9 cellular contexts compared by ENCODE assay signal in genomic region chr9:123998970-123999621, GRCh38. TPM values are rescaled to one million over a fixed set of nuclear protein-coding genes. Genes with fewer than 3 reads are reported as not detected.
DNase-seq lines count a peak whose midpoint lies in the region; ATAC-seq, FAIRE-seq and TF ChIP-seq lines count a peak whose summit lies in the region.
"Had no signal": no experiment of that assay in that cellular context is flagged by ENCODE, and none has a peak within 500 bp of the region (broad histone marks: within the 10 kb centered on the region; RNA-seq: fewer than 3 reads in every experiment).

No MANE protein-coding gene starts in this region.

- H3K9ac ChIP-seq in K562 (ENCODE audit: insufficient read depth in 1 of 2, low read depth in 2 of 2, low read length in 2 of 2) (no peak overlapping the region), neural progenitor cell (no peak overlapping the region)

- CTCF ChIA-PET in HEK293T (lab: Yijun Ruan, JAX) (no interaction called here), K562 (lab: Yijun Ruan, JAX; ENCODE audit: low intra/inter-chr PET ratio) (no interaction called here)

- no peaks in the 10 kb centered on the region for H3K9me3 ChIP-seq in K562 (replicated peaks; ENCODE audit: control insufficient read depth, insufficient read depth, low read depth, low read length)
- no peaks in the 10 kb centered on the region for H3K9me3 ChIP-seq in neural progenitor cell (ENCODE audit: low read depth)

- peaks cover 88% of the 10 kb centered on the region for H3K27me3 Mint-ChIP-seq in neural progenitor cell (ENCODE audit: insufficient read depth, low read depth)

- POLR2A ChIA-PET in HEK293T (lab: Yijun Ruan, JAX) (no interaction called here), K562 (lab: Yijun Ruan, JAX) (interaction anchor here (1.2 kb wide), 1 partner anchor 14 kb away, joined by 6 read pairs; no protein-coding TSS in a partner anchor)

- H3K79me2 ChIP-seq in K562 (ENCODE audit: control insufficient read depth, insufficient read depth, low read length) (no peaks in the 10 kb centered on the region), neural progenitor cell (ENCODE audit: low read depth) (peaks cover 27% of the 10 kb centered on the region)

- H3K36me3 Mint-ChIP-seq in neural progenitor cell: no peaks in the 10 kb centered on the region

- H3K27ac Mint-ChIP-seq in neural progenitor cell: no peak overlapping the region

- H3K4me2 ChIP-seq in K562 (ENCODE audit: insufficient read depth, low read length) (no peak overlapping the region), neural progenitor cell (peak overlapping the region; percentile 99)

- ATAC-seq in K562 (no peak), HG03135 (IDR thresholded peaks at IDR 0.05; ENCODE audit: unreplicated experiment) (no peak)

- no peak for FAIRE-seq in K562 (lab: Jason Lieb, UNC)
- FAIRE-seq: colon had no signal

- H2AFZ ChIP-seq in K562 (ENCODE audit: low read depth, low read length) (no peak overlapping the region), neural progenitor cell (replicated peaks) (peak overlapping the region; percentile 82)

- no peak for TF ChIP-seq EP300 in K562 (IDR thresholded peaks at IDR 0.05; ENCODE audit: low read length)

- intact Hi-C loops in K562 (cut with micrococcal nuclease): no loop called here

- no peak for TF ChIP-seq POLR2A in K562 (conservative IDR thresholded peaks at IDR 0.05)

- in situ Hi-C loops in K562 (cut with MboI) (no loop called here), KBM-7 (cut with MboI; ENCODE audit: low pct_unique_long_range_greater_than_20kb, low sequenced_read_pairs) (no loop called here)

- H4K20me1 ChIP-seq in K562 (replicated peaks; ENCODE audit: control insufficient read depth, insufficient read depth, low read length) (peaks cover 7% of the 10 kb centered on the region), neural progenitor cell (ENCODE audit: low read depth) (peaks cover 33% of the 10 kb centered on the region)

- peaks cover 41% of the 10 kb centered on the region for H3K4me1 Mint-ChIP-seq in neural progenitor cell

- H3K27ac ChIP-seq in K562 (ENCODE audit: extremely low read depth, low read depth, low read length) (no peak overlapping the region), neural progenitor cell (no peak overlapping the region)

- no peaks in the 10 kb centered on the region for H3K36me3 ChIP-seq in K562 (ENCODE audit: control insufficient read depth, insufficient read depth, low read length)
- H3K36me3 ChIP-seq in neural progenitor cell: no peaks in the 10 kb centered on the region

- TF ChIP-seq CTCF in K562 (IDR thresholded peaks at IDR 0.05 in 2 of 3, conservative IDR thresholded peaks at IDR 0.05 in 1 of 3; ENCODE audit: insufficient read depth in 2 of 3, low read depth in 1 of 3, low read length in 3 of 3) (no peak), neural progenitor cell (IDR thresholded peaks at IDR 0.05) (no peak)

- H3K4me1 ChIP-seq in K562 (replicated peaks in 1 of 2; ENCODE audit: control insufficient read depth in 2 of 2, insufficient read depth in 2 of 2, low read length in 2 of 2) (peaks cover 0 to 11% of the 10 kb centered on the region in 2 experiments; a peak in 2 of 5 replicates), neural progenitor cell (peaks cover 66% of the 10 kb centered on the region)

- no peaks in the 10 kb centered on the region for H3K9me1 ChIP-seq in K562 (ENCODE audit: control insufficient read depth, insufficient read depth, low read length)

- H3K9me3 Mint-ChIP-seq in neural progenitor cell: peaks cover 6% of the 10 kb centered on the region

- H3K4me3 ChIP-seq in K562 (no peak overlapping the region), neural progenitor cell (peak overlapping the region; percentile 80)

- TF ChIP-seq RAD21 in K562 (CRISPR knock-in tag; conservative IDR thresholded peaks at IDR 0.05 in 1 of 2, IDR thresholded peaks at IDR 0.05 in 1 of 2): no peak

- peak; percentile 19 for DNase-seq in COLO668 (lab: John Stamatoyannopoulos, UW; ENCODE audit: unreplicated experiment)
- peak; percentile 27 for DNase-seq in HEK293T (ENCODE audit: extremely low spot score)
- DNase-seq in K562 (ENCODE audit: extremely low read depth in 1 of 4, low spot score in 3 of 4): no peak
- peak; percentile 55 for DNase-seq in neural progenitor cell (ENCODE audit: low spot score)
- no peak for DNase-seq in activated CD4-positive, CD25-positive, alpha-beta regulatory T cell treated with anti-CD3 and anti-CD28 coated beads, Interleukin-2, amount 50 U/mL, for 72 hours
- no peak for DNase-seq in KBM-7
- DNase-seq in activated CD4-positive, alpha-beta T cell treated with anti-CD3 and anti-CD28 coated beads, Interleukin-2, amount 50 U/mL, for 4 hours: no peak

- BruUV-seq in K562 (replicated peaks; lab: Mats Ljungman, UMichigan): no TSS peak

- 5% methylated on average over 14 of the region's 43 CpGs for WGBS in K562 (ENCODE audit: insufficient coverage, low coverage, missing lambda C conversion rate)

- H3K4me3 Mint-ChIP-seq in neural progenitor cell: peak overlapping the region; percentile 85

- H3F3A ChIP-seq in neural progenitor cell (ENCODE audit: low read depth): peaks cover 68% of the 10 kb centered on the region

- H3K27me3 ChIP-seq in K562 (ENCODE audit: control insufficient read depth in 2 of 2, insufficient read depth in 2 of 2, low read length in 2 of 2): peaks cover 55 to 60% of the 10 kb centered on the region in 2 experiments
- peaks cover 92% of the 10 kb centered on the region for H3K27me3 ChIP-seq in neural progenitor cell

TF ChIP-seq in HEK293T, 16 proteins besides CTCF, POLR2A, EP300 and RAD21:
- no peak for TF ChIP-seq ELF4 (IDR thresholded peaks at IDR 0.05)
- no peak for TF ChIP-seq LEF1 (IDR thresholded peaks at IDR 0.05; ENCODE audit: borderline replicate concordance)
- TF ChIP-seq PKNOX1 (IDR thresholded peaks at IDR 0.05): no peak
- TF ChIP-seq L3MBTL2 (conservative IDR thresholded peaks at IDR 0.05): no peak
- TF ChIP-seq FOXK2 (IDR thresholded peaks at IDR 0.05): no peak
- no peak for TF ChIP-seq CTBP1 (IDR thresholded peaks at IDR 0.05; ENCODE audit: borderline replicate concordance)
- TF ChIP-seq SUZ12 (IDR thresholded peaks at IDR 0.05): no peak
- no peak for TF ChIP-seq NFRKB (IDR thresholded peaks at IDR 0.05)
- no peak for TF ChIP-seq ZNF384 (IDR thresholded peaks at IDR 0.05)
- no peak for TF ChIP-seq SP1 (IDR thresholded peaks at IDR 0.05)
- TF ChIP-seq TARDBP (IDR thresholded peaks at IDR 0.05): no peak
- no peak for TF ChIP-seq HDGF (IDR thresholded peaks at IDR 0.05; ENCODE audit: borderline replicate concordance)
TF ChIP-seq in HEK293T: peak in this region for 0.

TF ChIP-seq in K562, 482 proteins besides CTCF, POLR2A, EP300 and RAD21:
- TF ChIP-seq PCBP1 (IDR thresholded peaks at IDR 0.05; ENCODE audit: low read depth, low read length, poor library complexity, severe bottlenecking) (no peak), ZNF512 (tag; IDR thresholded peaks at IDR 0.05) (peak; percentile 23; the same call in 1 of the 2 replicates)

RNA-seq across cellular contexts. Expression of gene LHX2, which starts 12.5 kb away (rescaled TPM):
- total RNA-seq in K562 (2011; cell fraction: chromatin; rRNA removed; ENCODE audit: low replicate concordance): not detected in 2 replicates
- total RNA-seq in K562 (2011; cell fraction: nucleolus; rRNA removed): not detected in 2 replicates
- total RNA-seq in K562 (2011; cell fraction: nucleoplasm; rRNA removed): not detected in 2 replicates
- total RNA-seq in K562 (2014; rRNA removed): not detected in 2 replicates
- total RNA-seq in K562 (2014; rRNA removed; fragmentation: Illumina TruSeq; extraction: Trizol): not detected in 2 replicates
- not detected in 2 replicates for total RNA-seq in K562 (2015; rRNA removed; fragmentation: Illumina TruSeq; extraction: Trizol)
- 0.07 TPM in 1 of 2 replicates, not detected in the other for total RNA-seq in K562 (2021)
- polyA plus RNA-seq in K562 (2011; rRNA removed): not detected in 2 replicates
- not detected in 2 replicates for polyA plus RNA-seq in K562 (2011; cell fraction: cytosol; rRNA removed)
- not detected in 2 replicates for polyA plus RNA-seq in K562 (2011; cell fraction: nucleus; rRNA removed)
- polyA plus RNA-seq in K562 (2012): 0.14 TPM in 1 of 2 replicates, not detected in the other
- polyA plus RNA-seq in K562 (2014; fragmentation: Illumina TruSeq; extraction: Trizol): not detected in 2 replicates
- not detected for polyA plus RNA-seq in K562 (2014; fragmentation: Nextera tagmentation; extraction: Ambion mirVana)
- not detected in 2 replicates for polyA plus RNA-seq in K562 (2014; rRNA removed)
- not detected in 2 replicates for polyA minus RNA-seq in K562 (2011; rRNA and poly(A)+ RNA removed)
- not detected in 2 replicates for polyA minus RNA-seq in K562 (2011; cell fraction: cytosol; rRNA and poly(A)+ RNA removed)
- polyA minus RNA-seq in K562 (2011; cell fraction: nucleus; rRNA and poly(A)+ RNA removed): not detected in 2 replicates
- total RNA-seq in neural progenitor cell (ENCODE audit: low replicate concordance): 36.3 and 59.5 TPM in 2 replicates

Comparison
In these comparisons a context has a peak if more than half of its experiments do, and no peak if none do; other contexts are left out.
1. DNase-seq: peak in COLO668 (single experiment), HEK293T (single experiment) and neural progenitor cell (single experiment); none in K562 (0 of 4), activated CD4-positive, CD25-positive, alpha-beta regulatory T cell treated with anti-CD3 and anti-CD28 coated beads, Interleukin-2, amount 50 U/mL, for 72 hours (single experiment), KBM-7 (single experiment) and activated CD4-positive, alpha-beta T cell treated with anti-CD3 and anti-CD28 coated beads, Interleukin-2, amount 50 U/mL, for 4 hours (0 of 2).
2. RNA of gene LHX2, which starts 12.5 kb away (total RNA-seq): 36.3 to 59.5 TPM in neural progenitor cell; 0.07 TPM in K562; every median in the first group is over 10 times any median in the second.